In the genomic region with DNA sequence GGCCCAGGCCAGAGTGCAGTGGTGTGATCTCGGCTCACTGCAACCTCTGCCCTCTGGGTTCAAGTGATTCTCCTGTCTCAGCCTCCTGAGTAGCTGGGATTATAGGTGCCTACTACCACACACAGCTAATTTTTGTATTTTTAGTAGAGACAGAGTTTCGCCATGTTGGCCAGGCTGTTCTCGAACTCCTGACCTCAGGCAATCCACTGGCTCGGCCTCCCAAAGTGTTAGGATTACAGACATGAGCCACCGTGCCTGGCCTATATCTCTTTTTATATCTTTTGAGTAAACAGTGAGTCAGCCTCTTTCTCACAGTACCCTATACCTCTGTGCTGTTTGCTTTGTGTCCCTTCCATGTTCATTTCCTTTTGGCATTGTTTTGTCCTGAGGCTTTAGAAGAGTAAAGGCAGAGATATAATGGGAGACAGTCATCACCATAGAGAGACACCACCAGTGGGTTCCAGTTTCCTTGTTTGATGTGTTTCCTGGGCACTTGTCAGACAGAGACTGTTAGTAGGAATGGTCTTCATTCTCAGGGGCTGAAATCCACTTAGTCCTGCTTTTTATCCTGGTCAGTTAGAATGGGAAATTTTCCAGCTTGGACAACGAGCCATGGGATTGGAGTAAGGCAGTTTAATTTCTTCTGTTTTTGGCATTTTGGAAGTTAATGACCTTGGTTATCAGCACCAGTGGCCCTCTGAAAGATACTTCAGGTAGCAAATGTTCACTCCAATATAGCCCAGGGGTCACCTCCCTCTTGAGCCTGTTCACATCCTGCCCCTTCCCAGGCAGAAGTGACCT, we compare ENCODE assay signal across 9 cellular contexts. TPM values are rescaled to one million over a fixed set of nuclear protein-coding genes. Genes with fewer than 3 reads are reported as not detected.
DNase-seq lines count a peak whose midpoint lies in the region; ATAC-seq and TF ChIP-seq lines count a peak whose summit lies in the region.
"Had no signal": no experiment of that assay in that cellular context is flagged by ENCODE, and none has a peak within 500 bp of the region (broad histone marks: within the 10 kb centered on the region; RNA-seq: fewer than 3 reads in every experiment).

No MANE protein-coding gene starts in this region.

- H3K4me2 ChIP-seq in IMR-90 (ENCODE audit: low read depth, low read length), result no peak overlapping the region

- H3K9me3 Mint-ChIP-seq in WTC11, result no peaks in the 10 kb centered on the region

- H3K9me3 ChIP-seq in AG04450 (ENCODE audit: control insufficient read depth, insufficient read depth, low read length) (no peaks in the 10 kb centered on the region), IMR-90 (ENCODE audit: control insufficient read depth, insufficient read depth, low read length) (no peaks in the 10 kb centered on the region)

- H3K56ac ChIP-seq in IMR-90 (ENCODE audit: extremely low read depth, insufficient read depth, low read length), result no peak overlapping the region

- H3K27ac ChIP-seq in AG04450 (ENCODE audit: low read depth, low read length) (peak overlapping the region; percentile 33), IMR-90 (ENCODE audit: insufficient read depth, low read length) (no peak overlapping the region)

- POLR2A ChIA-PET in AG04450 (lab: Yijun Ruan, JAX) (interaction anchor here (1.3 kb wide), 1 partner anchor 28 kb away, joined by 5 read pairs; no protein-coding TSS in a partner anchor), IMR-90 (lab: Charles Lee; ENCODE audit: unreplicated experiment) (no interaction called here), WTC11 (lab: Charles Lee) (interaction anchor here (0.5 kb wide), 1 partner anchor 159 kb away, joined by 3 read pairs; no protein-coding TSS in a partner anchor), HEK293T (lab: Yijun Ruan, JAX) (interaction anchor here (0.6 kb wide), 1 partner anchor 27 kb away, joined by 3 read pairs; no protein-coding TSS in a partner anchor)

- no peak overlapping the region for H4K5ac ChIP-seq in IMR-90 (ENCODE audit: low read depth, low read length)

- no TSS peak for BruUV-seq in IMR-90 (replicated peaks; lab: Mats Ljungman, UMichigan)

- peaks cover 18% of the 10 kb centered on the region for H4K20me1 ChIP-seq in IMR-90 (ENCODE audit: insufficient read depth, low read length)

- no peak overlapping the region for H2BK15ac ChIP-seq in IMR-90 (ENCODE audit: low read depth, low read length)

- no peak overlapping the region for H2BK120ac ChIP-seq in IMR-90 (ENCODE audit: low read depth, low read length)

- H4K91ac ChIP-seq in IMR-90 (ENCODE audit: insufficient read depth, low read depth, low read length), result no peak overlapping the region

- H3K23ac ChIP-seq in IMR-90 (ENCODE audit: low read depth, low read length), result 0 out of 2 replicates have a peak overlapping the region, but pooled peaks have one; percentile 49

- WGBS in IMR-90 (ENCODE audit: extremely low coverage in 2 of 2, insufficient read length in 1 of 2), 2 experiments, result 67% methylated on average over 3 of the region's 6 CpGs; no CpG with 5 or more reads in 1 of the 2 experiments

- CTCF ChIA-PET in AG04450 (lab: Charles Lee) (interaction anchor here (0.6 to 1.0 kb wide), 2 partner anchors 11 to 295 kb away, joined by 3 to 5 read pairs; no protein-coding TSS in a partner anchor), IMR-90 (lab: Yijun Ruan, JAX) (no interaction called here), WTC11 (lab: Charles Lee) (no interaction called here), HEK293T (lab: Yijun Ruan, JAX) (no interaction called here)

- in situ Hi-C loops in IMR-90 (cut with MboI; ENCODE audit: low sequenced_read_pairs), result no loop called here
- in situ Hi-C loops in G401 (cut with HindIII; ENCODE audit: low sequenced_read_pairs), result no loop called here

- no peak overlapping the region; the same call in 1 of the 2 replicates for H3K4ac ChIP-seq in IMR-90 (ENCODE audit: low read depth, low read length)

- no peaks in the 10 kb centered on the region for H3K4me1 Mint-ChIP-seq in WTC11

- H3K9ac ChIP-seq in IMR-90 (ENCODE audit: low read depth, low read length), result no peak overlapping the region

- no peak overlapping the region for H2BK20ac ChIP-seq in IMR-90 (ENCODE audit: low read depth, low read length)

- no peak overlapping the region for H2AFZ ChIP-seq in IMR-90 (replicated peaks; ENCODE audit: low read length, poor library complexity)

- H3K79me1 ChIP-seq in IMR-90 (ENCODE audit: low read depth in 1 of 2, low read length in 2 of 2), result peaks cover 2 to 9% of the 10 kb centered on the region in 2 experiments; a peak in 2 of 4 replicates

- H2AK5ac ChIP-seq in IMR-90 (ENCODE audit: low read depth, low read length), result peak overlapping the region; percentile 2; the same call in 1 of the 2 replicates

- H3K14ac ChIP-seq in IMR-90 (replicated peaks; ENCODE audit: low read depth, low read length), result no peak overlapping the region

- no peak overlapping the region for H3K27ac Mint-ChIP-seq in WTC11

- intact Hi-C loops in IMR-90 (cut with micrococcal nuclease), result no loop called here

- H3K9me1 ChIP-seq in IMR-90 (ENCODE audit: insufficient read depth, low read length), result peaks cover 8% of the 10 kb centered on the region; the same call in 1 of the 2 replicates

- no peak for TF ChIP-seq POLR2A in IMR-90 (IDR thresholded peaks at IDR 0.05; ENCODE audit: low read depth, low read length)

- H2AK9ac ChIP-seq in IMR-90 (replicated peaks; ENCODE audit: low read depth, low read length, poor library complexity), result no peak overlapping the region

- H3K4me3 ChIP-seq in AG04450 (ENCODE audit: low read depth, low read length) (no peak overlapping the region), IMR-90 (ENCODE audit: insufficient read depth, low read depth, low read length) (no peak overlapping the region)

- peak; percentile 56 for ATAC-seq in IMR-90 (ENCODE audit: low read depth)
- no peak for ATAC-seq in WTC11
- ATAC-seq in GM21423 (IDR thresholded peaks at IDR 0.05; ENCODE audit: unreplicated experiment), result no peak

- no peak overlapping the region for H3K18ac ChIP-seq in IMR-90 (ENCODE audit: low read depth, low read length)

- peak; percentile 3; the same call in 1 of the 2 replicates for TF ChIP-seq RAD21 in IMR-90 (IDR thresholded peaks at IDR 0.05; ENCODE audit: low read length)

- dilution Hi-C loops in IMR-90 (cut with HindIII; ENCODE audit: low sequenced_read_pairs, unreplicated experiment), result no loop called here

- H3K4me1 ChIP-seq in IMR-90 (ENCODE audit: control insufficient read depth, insufficient read depth, low read length), result peaks cover 11% of the 10 kb centered on the region

- no peak overlapping the region for H4K8ac ChIP-seq in IMR-90 (ENCODE audit: low read depth in 2 of 2, low read length in 2 of 2)

- 0 out of 2 replicates have a peak, but pooled peaks cover 2% of the 10 kb centered on the region for H3K36me3 Mint-ChIP-seq in WTC11

- H3K4me3 Mint-ChIP-seq in WTC11, result no peak overlapping the region

- H2BK5ac ChIP-seq in IMR-90 (ENCODE audit: low read depth, low read length, poor library complexity, severe bottlenecking), result no peak overlapping the region

- no peaks in the 10 kb centered on the region for H3K27me3 Mint-ChIP-seq in WTC11 (ENCODE audit: low read depth)

- no peaks in the 10 kb centered on the region for H3K27me3 ChIP-seq in AG04450 (ENCODE audit: control insufficient read depth, insufficient read depth, low read length)
- no peaks in the 10 kb centered on the region for H3K27me3 ChIP-seq in IMR-90 (ENCODE audit: control insufficient read depth, insufficient read depth, low read length)

- no peak for DNase-seq in AG04450 (ENCODE audit: low read depth, low spot score)
- peak; percentile 79 for DNase-seq in IMR-90
- DNase-seq in WTC11 (ENCODE audit: low spot score), result no peak
- DNase-seq in kidney glomerular epithelial cell (lab: John Stamatoyannopoulos, UW), result peak; percentile 12
- no peak for DNase-seq in G401 (ENCODE audit: low spot score)
- no peak for DNase-seq in NOMO-1 (lab: John Stamatoyannopoulos, UW; ENCODE audit: unreplicated experiment in 2 of 2)
- DNase-seq in HEK293T (ENCODE audit: extremely low spot score), result no peak
- DNase-seq: GDM1 had no signal

- H3K36me3 ChIP-seq in IMR-90 (ENCODE audit: control insufficient read depth, insufficient read depth, low read length), result peaks cover 7% of the 10 kb centered on the region; the same call in 1 of the 2 replicates

- TF ChIP-seq CTCF in AG04450 (IDR thresholded peaks at IDR 0.05; ENCODE audit: low read depth, low read length) (no peak), IMR-90 (conservative IDR thresholded peaks at IDR 0.05; ENCODE audit: low read depth, low read length) (no peak), WTC11 (IDR thresholded peaks at IDR 0.05) (no peak)

TF ChIP-seq in WTC11, 78 proteins besides CTCF, POLR2A, EP300 and RAD21:
- TF ChIP-seq GABPB1 (CRISPR knock-in tag; IDR thresholded peaks at IDR 0.05) (peak; percentile 74), ZNF121 (CRISPR knock-in tag; IDR thresholded peaks at IDR 0.05) (no peak)
TF ChIP-seq in WTC11: peak in this region for 1.

TF ChIP-seq in HEK293T, 16 proteins besides CTCF, POLR2A, EP300 and RAD21 (continues in another document):
- no peak for TF ChIP-seq ZNF384 (IDR thresholded peaks at IDR 0.05)
- no peak for TF ChIP-seq BHLHE40 (IDR thresholded peaks at IDR 0.05; ENCODE audit: borderline replicate concordance)
- TF ChIP-seq ARNT (IDR thresholded peaks at IDR 0.05), result no peak
- no peak for TF ChIP-seq HDGF (IDR thresholded peaks at IDR 0.05; ENCODE audit: borderline replicate concordance)
- no peak for TF ChIP-seq L3MBTL2 (conservative IDR thresholded peaks at IDR 0.05)
- no peak for TF ChIP-seq LEF1 (IDR thresholded peaks at IDR 0.05; ENCODE audit: borderline replicate concordance)
- no peak for TF ChIP-seq NFRKB (IDR thresholded peaks at IDR 0.05)
- TF ChIP-seq FOXM1 (IDR thresholded peaks at IDR 0.05; ENCODE audit: borderline replicate concordance), result no peak
- no peak for TF ChIP-seq FOXK2 (IDR thresholded peaks at IDR 0.05)
- no peak for TF ChIP-seq TARDBP (IDR thresholded peaks at IDR 0.05)

RNA-seq across cellular contexts. Expression of a gene that starts 32.2 kb away (rescaled TPM):
- polyA plus RNA-seq in AG04450 (2011; rRNA removed) (28.9 and 31.7 TPM in 2 replicates), IMR-90 (2012; rRNA removed) (35.2 and 37.1 TPM in 2 replicates)
- 84.6 and 112 TPM in 2 replicates for polyA minus RNA-seq in AG04450 (2011; rRNA and poly(A)+ RNA removed)
- total RNA-seq in IMR-90 (2012; rRNA removed) (29.9 and 33.3 TPM in 2 replicates), WTC11 (2021) (20.7 to 22.7 TPM (median 21.3 TPM) in 3 replicates)
- polyA plus RNA-seq in IMR-90 (2012; cell fraction: cytosol; rRNA removed), result 14.9 and 24.1 TPM in 2 replicates
- 156 and 211 TPM in 2 replicates for polyA plus RNA-seq in IMR-90 (2012; cell fraction: nucleus; rRNA removed; ENCODE audit: low replicate concordance)
- total RNA-seq in G401 (2014; rRNA removed; shearing (Covaris generic)), result 21.0 and 31.0 TPM in 2 replicates

RNA-seq across cellular contexts. Expression of a gene that starts 48.5 kb away (rescaled TPM):
- polyA plus RNA-seq in AG04450 (2011; rRNA removed), result 28.7 and 30.5 TPM in 2 replicates
- 23.4 and 25.2 TPM in 2 replicates for polyA minus RNA-seq in AG04450 (2011; rRNA and poly(A)+ RNA removed)
- 25.3 and 28.1 TPM in 2 replicates for total RNA-seq in IMR-90 (2012; rRNA removed)
- 15.8 and 17.1 TPM in 2 replicates for polyA plus RNA-seq in IMR-90 (2012; rRNA removed)
- polyA plus RNA-seq in IMR-90 (2012; cell fraction: cytosol; rRNA removed), result 6.9 and 13.8 TPM in 2 replicates
- polyA plus RNA-seq in IMR-90 (2012; cell fraction: nucleus; rRNA removed; ENCODE audit: low replicate concordance), result 3.4 and 10.0 TPM in 2 replicates
- total RNA-seq in WTC11 (2021), result 18.2 to 21.5 TPM (median 18.4 TPM) in 3 replicates
- total RNA-seq in G401 (2014; rRNA removed; shearing (Covaris generic)), result 14.6 and 19.1 TPM in 2 replicates

Comparison
In these comparisons a context has a peak if more than half of its experiments do, and no peak if none do; other contexts are left out.
1. DNase-seq: peak in IMR-90 (single experiment) and kidney glomerular epithelial cell (single experiment); none in AG04450 (single experiment), WTC11 (single experiment), G401 (single experiment), NOMO-1 (0 of 2) and HEK293T (single experiment).